In genomic region chr1:31521761-31522555, GRCh38 we compare ENCODE assay signal across 22 cellular contexts. TPM values are rescaled to one million over a fixed set of nuclear protein-coding genes. Genes with fewer than 3 reads are reported as not detected.
A peak's percentile ranks its signal among the peaks of the same experiment; 100 is the strongest.
DNase-seq lines count a peak whose midpoint lies in the region; ATAC-seq, FAIRE-seq and TF ChIP-seq lines count a peak whose summit lies in the region.
"Had no signal": no experiment of that assay in that cellular context is flagged by ENCODE, and none has a peak within 500 bp of the region (broad histone marks: within the 10 kb centered on the region; RNA-seq: fewer than 3 reads in every experiment).

No MANE protein-coding gene starts in this region.

- H3K79me2 ChIP-seq in MM.1S (ENCODE audit: low read length): no peaks in the 10 kb centered on the region

- H3K4me3 ChIP-seq in HEK293 (ENCODE audit: low read depth, low read length): no peak overlapping the region
- H3K4me3 ChIP-seq in bronchial epithelial cell (ENCODE audit: low read depth, low read length): no peak overlapping the region
- H3K4me3 ChIP-seq in retinal pigment epithelial cell (ENCODE audit: low read length): no peak overlapping the region
- no peak overlapping the region for H3K4me3 ChIP-seq in MM.1S (ENCODE audit: low read length)
- no peak overlapping the region for H3K4me3 ChIP-seq in heart left ventricle
- H3K4me3 ChIP-seq: GM23338, SK-N-MC had no signal

- H3K36me3 ChIP-seq in HEK293 (ENCODE audit: control insufficient read depth in 2 of 2, insufficient read depth in 1 of 2, low read length in 2 of 2) (no peaks in the 10 kb centered on the region), bronchial epithelial cell (ENCODE audit: control insufficient read depth, insufficient read depth, low read length) (no peaks in the 10 kb centered on the region), MM.1S (replicated peaks; ENCODE audit: insufficient read depth, low read length) (no peaks in the 10 kb centered on the region), heart left ventricle (no peaks in the 10 kb centered on the region)

- peak; percentile 39 for DNase-seq in NCI-H524 treated with DMSO at 0.1 percent for 48 hours (lab: John Stamatoyannopoulos, UW)
- DNase-seq in bronchial epithelial cell (ENCODE audit: low read depth): peak; percentile 26
- peak; percentile 10 for DNase-seq in retinal pigment epithelial cell (ENCODE audit: low read depth)
- no peak for DNase-seq in MM.1S
- no peak for DNase-seq in SW480 (ENCODE audit: low spot score)
- DNase-seq in heart left ventricle: no peak
- DNase-seq: ACHN, C1 segment of cervical spinal cord, GF-D8, HCEC 1CT, KBM-7, NCI-H1048, NCI-H1436 treated with DMSO at 0.1 percent for 48 hours, NCI-H2029, NCI-H345, NCI-H526 treated with DMSO at 0.1 percent for 48 hours, Right ventricle myocardium superior had no signal

- H3K9ac ChIP-seq in MM.1S (ENCODE audit: low read length): no peak overlapping the region

- no peak overlapping the region for H3K4me2 ChIP-seq in MM.1S (ENCODE audit: low read depth, low read length)
- H3K4me2 ChIP-seq: GM23338 had no signal

- H3K9me3 ChIP-seq in HEK293 (ENCODE audit: control insufficient read depth, insufficient read depth, low read depth, low read length) (no peaks in the 10 kb centered on the region), MM.1S (replicated peaks; ENCODE audit: insufficient read depth, low read length) (no peaks in the 10 kb centered on the region), heart left ventricle (peaks cover 0 to 7% (median 0%) of the 10 kb centered on the region in 12 donors)

- intact Hi-C loops in heart left ventricle (cut with DNase I): no loop called here

- WGBS in heart left ventricle, 4 donors: 77 to 90% (median 82%) methylated on average over 14 of the region's 14 CpGs

- H3K9me2 ChIP-seq in MM.1S (replicated peaks; ENCODE audit: insufficient read depth, low read length): no peaks in the 10 kb centered on the region

- FAIRE-seq in bronchial epithelial cell (lab: Jason Lieb, UNC): no peak
- FAIRE-seq: GM12891 had no signal

- H2AFZ ChIP-seq in MM.1S (ENCODE audit: low read length): no peak overlapping the region
- H2AFZ ChIP-seq: GM23338 had no signal

- CTCF ChIA-PET in HEK293 (lab: Yijun Ruan, JAX): interaction anchor here (0.6 kb wide), 2 partner anchors 10 to 249 kb away, joined by 3 read pairs; no protein-coding TSS in a partner anchor

- H3K27ac ChIP-seq in HEK293 (ENCODE audit: extremely low read depth, low read depth, low read length) (no peak overlapping the region), MM.1S (ENCODE audit: low read length) (no peak overlapping the region), heart left ventricle (no peak overlapping the region)
- H3K27ac ChIP-seq: SK-N-MC had no signal

- TF ChIP-seq CTCF in HEK293 (tag by site-specific recombination; IDR thresholded peaks at IDR 0.05): no peak
- TF ChIP-seq CTCF in bronchial epithelial cell (IDR thresholded peaks at IDR 0.05; ENCODE audit: insufficient read depth, low read length, severe bottlenecking): no peak
- TF ChIP-seq CTCF in retinal pigment epithelial cell (conservative IDR thresholded peaks at IDR 0.05; ENCODE audit: low read depth, low read length): no peak
- no peak for TF ChIP-seq CTCF in MM.1S (IDR thresholded peaks at IDR 0.05; ENCODE audit: low read length)
- TF ChIP-seq CTCF in heart left ventricle (IDR thresholded peaks at IDR 0.05): no peak

- TF ChIP-seq POLR2A in heart left ventricle (IDR thresholded peaks at IDR 0.05): no peak

- no peaks in the 10 kb centered on the region for H4K20me1 ChIP-seq in MM.1S (ENCODE audit: insufficient read depth, low read length)

- H3K4me1 ChIP-seq in HEK293 (ENCODE audit: control insufficient read depth, insufficient read depth, low read length) (no peaks in the 10 kb centered on the region), MM.1S (ENCODE audit: low read length) (no peaks in the 10 kb centered on the region), heart left ventricle (peaks cover 0 to 26% (median 0%) of the 10 kb centered on the region in 12 donors)

- ATAC-seq in heart left ventricle: no peak
- ATAC-seq: GM23338, Panc1 had no signal

- H3K27me3 ChIP-seq in bronchial epithelial cell (ENCODE audit: control insufficient read depth, insufficient read depth, low read length): no peaks in the 10 kb centered on the region
- no peaks in the 10 kb centered on the region for H3K27me3 ChIP-seq in MM.1S (replicated peaks; ENCODE audit: insufficient read depth, low read length)
- H3K27me3 ChIP-seq in heart left ventricle: no peaks in the 10 kb centered on the region

- POLR2A ChIA-PET in HEK293 (lab: Yijun Ruan, JAX): no interaction called here

- no peaks in the 10 kb centered on the region for H3F3A ChIP-seq in MM.1S (ENCODE audit: insufficient read depth, low read length)

TF ChIP-seq in HEK293, 187 proteins besides CTCF, POLR2A, EP300 and RAD21:
- TF ChIP-seq ZNF366 (tag by site-specific recombination; conservative IDR thresholded peaks at IDR 0.05) (0 out of 2 replicates have a peak, but pooled peaks have one; percentile 18), PRDM1 (tag by site-specific recombination; IDR thresholded peaks at IDR 0.05) (peak; percentile 92), AEBP2 (tag by site-specific recombination; IDR thresholded peaks at IDR 0.05; ENCODE audit: borderline replicate concordance) (no peak)
TF ChIP-seq in HEK293: peak in this region for 2.

RNA-seq across cellular contexts. Expression of gene TINAGL1, which starts 54.4 kb away (rescaled TPM):
- total RNA-seq in bronchial epithelial cell (55.4 and 154 TPM in 2 replicates), heart left ventricle (100 to 1,000 TPM; 136 to 697 (median 199) TPM)
- 100 to 1,000 TPM; 263 to 354 TPM for polyA plus RNA-seq in heart left ventricle

Comparison
In these comparisons a context has a peak if more than half of its experiments do, and no peak if none do; other contexts are left out.
1. DNase-seq: peak in NCI-H524 treated with DMSO at 0.1 percent for 48 hours (single experiment), bronchial epithelial cell (single experiment) and retinal pigment epithelial cell (single experiment); none in MM.1S (single experiment), SW480 (single experiment) and heart left ventricle (0 of 5).